In the genomic region with DNA sequence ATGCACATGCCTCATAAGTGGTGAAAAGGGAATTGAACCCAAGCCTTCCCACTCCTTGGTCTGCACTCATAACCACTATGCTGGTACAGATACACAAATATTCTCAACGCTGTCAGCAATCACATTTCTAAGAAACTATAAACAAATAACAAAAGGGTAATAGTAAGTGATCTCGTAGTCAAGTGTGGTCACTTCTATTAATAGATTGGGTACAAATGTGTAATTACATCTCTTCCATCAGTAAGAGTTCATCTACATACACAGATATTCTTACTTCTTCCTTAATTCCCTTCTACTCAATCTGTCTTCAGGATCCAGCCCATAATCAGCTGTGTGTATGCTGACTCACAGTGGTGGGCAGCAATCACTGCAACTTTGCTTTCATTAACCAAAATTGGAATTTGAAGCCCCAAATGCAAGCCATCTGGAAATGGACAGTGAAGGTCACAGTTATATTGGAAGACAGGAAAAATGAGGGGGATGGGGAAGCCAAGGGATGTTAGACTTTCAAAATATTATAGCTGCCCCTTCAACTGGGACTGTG, we compare ENCODE assay signal across 10 cellular contexts. TPM values are rescaled to one million over a fixed set of nuclear protein-coding genes. Genes with fewer than 3 reads are reported as not detected.
DNase-seq lines count a peak whose midpoint lies in the region; ATAC-seq and TF ChIP-seq lines count a peak whose summit lies in the region.
"Had no signal": no experiment of that assay in that cellular context is flagged by ENCODE, and none has a peak within 500 bp of the region (broad histone marks: within the 10 kb centered on the region; RNA-seq: fewer than 3 reads in every experiment).

No MANE protein-coding gene starts in this region.

- H3K36me3 Mint-ChIP-seq in neural crest cell (ENCODE audit: low read depth) = peaks cover 3% of the 10 kb centered on the region
- H3K36me3 Mint-ChIP-seq: activated naive CD8-positive, alpha-beta T cell treated with anti-CD3 and anti-CD28 coated beads, Interleukin-2, amount 10 ng/mL, durations not matched to agents 7 days and 5 days had no signal

- H3K27me3 ChIP-seq in KMS-11 (ENCODE audit: insufficient read depth, low read depth) = no peaks in the 10 kb centered on the region

- H2AFZ ChIP-seq in KMS-11 (ENCODE audit: low read depth) = no peak overlapping the region

- H3K9ac ChIP-seq in KMS-11 = no peak overlapping the region

- no peaks in the 10 kb centered on the region for H3K4me1 Mint-ChIP-seq in neural crest cell
- H3K4me1 Mint-ChIP-seq: activated naive CD8-positive, alpha-beta T cell treated with anti-CD3 and anti-CD28 coated beads, Interleukin-2, amount 10 ng/mL, durations not matched to agents 7 days and 5 days had no signal

- ATAC-seq in HG03354 (IDR thresholded peaks at IDR 0.05; ENCODE audit: poor library complexity, severe bottlenecking, unreplicated experiment) (no peak), HG03378 (IDR thresholded peaks at IDR 0.05; ENCODE audit: unreplicated experiment) (no peak)

- H4K20me1 ChIP-seq in KMS-11 (ENCODE audit: insufficient read depth) = no peaks in the 10 kb centered on the region

- H3K27ac Mint-ChIP-seq in neural crest cell (ENCODE audit: unreplicated experiment) = no peak overlapping the region
- H3K27ac Mint-ChIP-seq: activated naive CD8-positive, alpha-beta T cell treated with anti-CD3 and anti-CD28 coated beads, Interleukin-2, amount 10 ng/mL, durations not matched to agents 7 days and 5 days had no signal

- no peaks in the 10 kb centered on the region for H3K4me1 ChIP-seq in KMS-11 (ENCODE audit: low read depth, poor library complexity, severe bottlenecking)

- DNase-seq in ELR (ENCODE audit: low read depth) (peak; percentile 41), astrocyte of the hippocampus (ENCODE audit: low read depth, low spot score) (peak; percentile 34), neural crest cell (ENCODE audit: low read depth, low spot score) (no peak), DMS153 treated with DMSO at 0.1 percent for 48 hours (lab: John Stamatoyannopoulos, UW; ENCODE audit: unreplicated experiment) (no peak)
- no peak for DNase-seq in stimulated activated CD4-positive, alpha-beta T cell treated with anti-CD3 and anti-CD28 coated beads, Interleukin-4, amount 100 ng/mL, for 24 hours
- DNase-seq: activated CD4-positive, alpha-beta T cell treated with anti-CD3 and anti-CD28 coated beads for 4 hours; activated naive CD8-positive, alpha-beta T cell treated with anti-CD3 and anti-CD28 coated beads, Interleukin-2, amount 10 ng/mL, durations not matched to agents 7 days and 5 days had no signal

- no peak overlapping the region for H3K4me3 Mint-ChIP-seq in neural crest cell
- H3K4me3 Mint-ChIP-seq: activated naive CD8-positive, alpha-beta T cell treated with anti-CD3 and anti-CD28 coated beads, Interleukin-2, amount 10 ng/mL, durations not matched to agents 7 days and 5 days had no signal

- H3K4me2 ChIP-seq in KMS-11 = no peak overlapping the region

- no peaks in the 10 kb centered on the region for H3K36me3 ChIP-seq in KMS-11 (ENCODE audit: insufficient read depth)

- H3K79me2 ChIP-seq in KMS-11 (ENCODE audit: insufficient read depth, low read depth) = no peaks in the 10 kb centered on the region

- H3K9me3 Mint-ChIP-seq in neural crest cell = no peaks in the 10 kb centered on the region
- H3K9me3 Mint-ChIP-seq: activated naive CD8-positive, alpha-beta T cell treated with anti-CD3 and anti-CD28 coated beads, Interleukin-2, amount 10 ng/mL, durations not matched to agents 7 days and 5 days had no signal

- peak; percentile 15; the same call in 1 of the 2 replicates for TF ChIP-seq CTCF in KMS-11 (conservative IDR thresholded peaks at IDR 0.05; ENCODE audit: low read depth, low read length)
- TF ChIP-seq CTCF in neural crest cell (conservative IDR thresholded peaks at IDR 0.05) = peak; percentile 29

- H3K4me3 ChIP-seq in KMS-11 (IDR thresholded peaks at IDR 0.05; ENCODE audit: insufficient read depth, low read depth, low read length) = no peak overlapping the region

- no peak overlapping the region for H3K27ac ChIP-seq in KMS-11

- H3K27me3 Mint-ChIP-seq in neural crest cell (ENCODE audit: low read depth) = peaks cover 9% of the 10 kb centered on the region

RNA-seq across cellular contexts. Expression of gene PRSS35, which starts 6.7 kb away (rescaled TPM):
- 3.3 and 3.9 TPM in 2 replicates for total RNA-seq in neural crest cell

Comparison
In these comparisons a context has a peak if more than half of its experiments do, and no peak if none do; other contexts are left out.
1. DNase-seq: peak in ELR (single experiment) and astrocyte of the hippocampus (single experiment); none in neural crest cell (single experiment), DMS153 treated with DMSO at 0.1 percent for 48 hours (single experiment) and stimulated activated CD4-positive, alpha-beta T cell treated with anti-CD3 and anti-CD28 coated beads, Interleukin-4, amount 100 ng/mL, for 24 hours (single experiment).